1 cellular context compared by ENCODE assay signal in genomic region chr1:234478481-234479309, GRCh38.
TF ChIP-seq lines count a peak whose summit lies in the region.

A gene with protein sequence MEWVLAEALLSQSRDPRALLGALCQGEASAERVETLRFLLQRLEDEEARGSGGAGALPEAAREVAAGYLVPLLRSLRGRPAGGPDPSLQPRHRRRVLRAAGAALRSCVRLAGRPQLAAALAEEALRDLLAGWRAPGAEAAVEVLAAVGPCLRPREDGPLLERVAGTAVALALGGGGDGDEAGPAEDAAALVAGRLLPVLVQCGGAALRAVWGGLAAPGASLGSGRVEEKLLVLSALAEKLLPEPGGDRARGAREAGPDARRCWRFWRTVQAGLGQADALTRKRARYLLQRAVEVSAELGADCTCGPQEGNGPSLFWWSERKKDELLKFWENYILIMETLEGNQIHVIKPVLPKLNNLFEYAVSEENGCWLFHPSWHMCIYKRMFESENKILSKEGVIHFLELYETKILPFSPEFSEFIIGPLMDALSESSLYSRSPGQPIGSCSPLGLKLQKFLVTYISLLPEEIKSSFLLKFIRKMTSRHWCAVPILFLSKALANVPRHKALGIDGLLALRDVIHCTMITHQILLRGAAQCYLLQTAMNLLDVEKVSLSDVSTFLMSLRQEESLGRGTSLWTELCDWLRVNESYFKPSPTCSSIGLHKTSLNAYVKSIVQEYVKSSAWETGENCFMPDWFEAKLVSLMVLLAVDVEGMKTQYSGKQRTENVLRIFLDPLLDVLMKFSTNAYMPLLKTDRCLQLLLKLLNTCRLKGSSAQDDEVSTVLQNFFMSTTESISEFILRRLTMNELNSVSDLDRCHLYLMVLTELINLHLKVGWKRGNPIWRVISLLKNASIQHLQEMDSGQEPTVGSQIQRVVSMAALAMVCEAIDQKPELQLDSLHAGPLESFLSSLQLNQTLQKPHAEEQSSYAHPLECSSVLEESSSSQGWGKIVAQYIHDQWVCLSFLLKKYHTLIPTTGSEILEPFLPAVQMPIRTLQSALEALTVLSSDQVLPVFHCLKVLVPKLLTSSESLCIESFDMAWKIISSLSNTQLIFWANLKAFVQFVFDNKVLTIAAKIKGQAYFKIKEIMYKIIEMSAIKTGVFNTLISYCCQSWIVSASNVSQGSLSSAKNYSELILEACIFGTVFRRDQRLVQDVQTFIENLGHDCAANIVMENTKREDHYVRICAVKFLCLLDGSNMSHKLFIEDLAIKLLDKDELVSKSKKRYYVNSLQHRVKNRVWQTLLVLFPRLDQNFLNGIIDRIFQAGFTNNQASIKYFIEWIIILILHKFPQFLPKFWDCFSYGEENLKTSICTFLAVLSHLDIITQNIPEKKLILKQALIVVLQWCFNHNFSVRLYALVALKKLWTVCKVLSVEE (N-terminal part only) (minus strand): TSS chr1:234479179. CDS start chr1:234479103, 76 bp downstream.

TF ChIP-seq in GM12878, 131 proteins besides CTCF, POLR2A, EP300 and RAD21 (continued from another document):
- TF ChIP-seq, protein P1, sequence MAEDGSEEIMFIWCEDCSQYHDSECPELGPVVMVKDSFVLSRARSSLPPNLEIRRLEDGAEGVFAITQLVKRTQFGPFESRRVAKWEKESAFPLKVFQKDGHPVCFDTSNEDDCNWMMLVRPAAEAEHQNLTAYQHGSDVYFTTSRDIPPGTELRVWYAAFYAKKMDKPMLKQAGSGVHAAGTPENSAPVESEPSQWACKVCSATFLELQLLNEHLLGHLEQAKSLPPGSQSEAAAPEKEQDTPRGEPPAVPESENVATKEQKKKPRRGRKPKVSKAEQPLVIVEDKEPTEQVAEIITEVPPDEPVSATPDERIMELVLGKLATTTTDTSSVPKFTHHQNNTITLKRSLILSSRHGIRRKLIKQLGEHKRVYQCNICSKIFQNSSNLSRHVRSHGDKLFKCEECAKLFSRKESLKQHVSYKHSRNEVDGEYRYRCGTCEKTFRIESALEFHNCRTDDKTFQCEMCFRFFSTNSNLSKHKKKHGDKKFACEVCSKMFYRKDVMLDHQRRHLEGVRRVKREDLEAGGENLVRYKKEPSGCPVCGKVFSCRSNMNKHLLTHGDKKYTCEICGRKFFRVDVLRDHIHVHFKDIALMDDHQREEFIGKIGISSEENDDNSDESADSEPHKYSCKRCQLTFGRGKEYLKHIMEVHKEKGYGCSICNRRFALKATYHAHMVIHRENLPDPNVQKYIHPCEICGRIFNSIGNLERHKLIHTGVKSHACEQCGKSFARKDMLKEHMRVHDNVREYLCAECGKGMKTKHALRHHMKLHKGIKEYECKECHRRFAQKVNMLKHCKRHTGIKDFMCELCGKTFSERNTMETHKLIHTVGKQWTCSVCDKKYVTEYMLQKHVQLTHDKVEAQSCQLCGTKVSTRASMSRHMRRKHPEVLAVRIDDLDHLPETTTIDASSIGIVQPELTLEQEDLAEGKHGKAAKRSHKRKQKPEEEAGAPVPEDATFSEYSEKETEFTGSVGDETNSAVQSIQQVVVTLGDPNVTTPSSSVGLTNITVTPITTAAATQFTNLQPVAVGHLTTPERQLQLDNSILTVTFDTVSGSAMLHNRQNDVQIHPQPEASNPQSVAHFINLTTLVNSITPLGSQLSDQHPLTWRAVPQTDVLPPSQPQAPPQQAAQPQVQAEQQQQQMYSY (CRISPR knock-in tag; IDR thresholded peaks at IDR 0.05): no peak
- TF ChIP-seq MAX (IDR thresholded peaks at IDR 0.05; ENCODE audit: low read depth, low read length): peak; percentile 65
- TF ChIP-seq MXI1 (IDR thresholded peaks at IDR 0.05; ENCODE audit: low read depth, low read length): peak; percentile 58; the same call in 1 of the 2 replicates
- peak; percentile 65 for TF ChIP-seq KLF5 (IDR thresholded peaks at IDR 0.05; ENCODE audit: partially characterized antibody)
- TF ChIP-seq E2F4 (IDR thresholded peaks at IDR 0.05; ENCODE audit: low read depth, low read length): 0 out of 2 replicates have a peak, but pooled peaks have one; percentile 16
- no peak for TF ChIP-seq NBN (IDR thresholded peaks at IDR 0.05)
- TF ChIP-seq BHLHE40 (IDR thresholded peaks at IDR 0.05; ENCODE audit: borderline replicate concordance in 1 of 2, low read depth in 2 of 2, low read length in 1 of 2): peak; percentile 5 to 95; a peak in 2 of 4 replicates
- peak; percentile 53; the same call in 1 of the 2 replicates for TF ChIP-seq POLR2AphosphoS5 (IDR thresholded peaks at IDR 0.05; ENCODE audit: low read length)
- no peak for TF ChIP-seq CUX1 (IDR thresholded peaks at IDR 0.05; ENCODE audit: insufficient replicate concordance, low read depth, low read length)
- 0 out of 2 replicates have a peak, but pooled peaks have one; percentile 39 for TF ChIP-seq NR2F1 (conservative IDR thresholded peaks at IDR 0.05)
- TF ChIP-seq YY1 (IDR thresholded peaks at IDR 0.05; ENCODE audit: low read depth, low read length): peak; percentile 48
- TF ChIP-seq, protein P2, sequence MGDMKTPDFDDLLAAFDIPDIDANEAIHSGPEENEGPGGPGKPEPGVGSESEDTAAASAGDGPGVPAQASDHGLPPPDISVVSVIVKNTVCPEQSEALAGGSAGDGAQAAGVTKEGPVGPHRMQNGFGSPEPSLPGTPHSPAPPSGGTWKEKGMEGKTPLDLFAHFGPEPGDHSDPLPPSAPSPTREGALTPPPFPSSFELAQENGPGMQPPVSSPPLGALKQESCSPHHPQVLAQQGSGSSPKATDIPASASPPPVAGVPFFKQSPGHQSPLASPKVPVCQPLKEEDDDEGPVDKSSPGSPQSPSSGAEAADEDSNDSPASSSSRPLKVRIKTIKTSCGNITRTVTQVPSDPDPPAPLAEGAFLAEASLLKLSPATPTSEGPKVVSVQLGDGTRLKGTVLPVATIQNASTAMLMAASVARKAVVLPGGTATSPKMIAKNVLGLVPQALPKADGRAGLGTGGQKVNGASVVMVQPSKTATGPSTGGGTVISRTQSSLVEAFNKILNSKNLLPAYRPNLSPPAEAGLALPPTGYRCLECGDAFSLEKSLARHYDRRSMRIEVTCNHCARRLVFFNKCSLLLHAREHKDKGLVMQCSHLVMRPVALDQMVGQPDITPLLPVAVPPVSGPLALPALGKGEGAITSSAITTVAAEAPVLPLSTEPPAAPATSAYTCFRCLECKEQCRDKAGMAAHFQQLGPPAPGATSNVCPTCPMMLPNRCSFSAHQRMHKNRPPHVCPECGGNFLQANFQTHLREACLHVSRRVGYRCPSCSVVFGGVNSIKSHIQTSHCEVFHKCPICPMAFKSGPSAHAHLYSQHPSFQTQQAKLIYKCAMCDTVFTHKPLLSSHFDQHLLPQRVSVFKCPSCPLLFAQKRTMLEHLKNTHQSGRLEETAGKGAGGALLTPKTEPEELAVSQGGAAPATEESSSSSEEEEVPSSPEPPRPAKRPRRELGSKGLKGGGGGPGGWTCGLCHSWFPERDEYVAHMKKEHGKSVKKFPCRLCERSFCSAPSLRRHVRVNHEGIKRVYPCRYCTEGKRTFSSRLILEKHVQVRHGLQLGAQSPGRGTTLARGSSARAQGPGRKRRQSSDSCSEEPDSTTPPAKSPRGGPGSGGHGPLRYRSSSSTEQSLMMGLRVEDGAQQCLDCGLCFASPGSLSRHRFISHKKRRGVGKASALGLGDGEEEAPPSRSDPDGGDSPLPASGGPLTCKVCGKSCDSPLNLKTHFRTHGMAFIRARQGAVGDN (IDR thresholded peaks at IDR 0.05): peak; percentile 46
- peak in 1 of 2 experiments; percentile 48; a peak in 1 of 4 replicates for TF ChIP-seq SRF (IDR thresholded peaks at IDR 0.05; ENCODE audit: low read depth in 2 of 2, low read length in 2 of 2)
- TF ChIP-seq MYC (IDR thresholded peaks at IDR 0.05; ENCODE audit: insufficient read depth, insufficient read length, insufficient replicate concordance, low read length, severe bottlenecking): peak; percentile 37
- no peak for TF ChIP-seq BCL11A (IDR thresholded peaks at IDR 0.05; ENCODE audit: low read depth, low read length)
- TF ChIP-seq SMARCA5 (IDR thresholded peaks at IDR 0.05): peak; percentile 62; the same call in 1 of the 2 replicates
- TF ChIP-seq BCL3 (IDR thresholded peaks at IDR 0.05; ENCODE audit: borderline replicate concordance, insufficient read depth, low read depth, low read length, poor library complexity, severe bottlenecking): peak; percentile 11
- peak; percentile 77 for TF ChIP-seq GATAD2B (conservative IDR thresholded peaks at IDR 0.05; ENCODE audit: low read depth)
- no peak for TF ChIP-seq MEF2B (IDR thresholded peaks at IDR 0.05; ENCODE audit: partially characterized antibody, poor library complexity, severe bottlenecking)
- TF ChIP-seq, protein P3, sequence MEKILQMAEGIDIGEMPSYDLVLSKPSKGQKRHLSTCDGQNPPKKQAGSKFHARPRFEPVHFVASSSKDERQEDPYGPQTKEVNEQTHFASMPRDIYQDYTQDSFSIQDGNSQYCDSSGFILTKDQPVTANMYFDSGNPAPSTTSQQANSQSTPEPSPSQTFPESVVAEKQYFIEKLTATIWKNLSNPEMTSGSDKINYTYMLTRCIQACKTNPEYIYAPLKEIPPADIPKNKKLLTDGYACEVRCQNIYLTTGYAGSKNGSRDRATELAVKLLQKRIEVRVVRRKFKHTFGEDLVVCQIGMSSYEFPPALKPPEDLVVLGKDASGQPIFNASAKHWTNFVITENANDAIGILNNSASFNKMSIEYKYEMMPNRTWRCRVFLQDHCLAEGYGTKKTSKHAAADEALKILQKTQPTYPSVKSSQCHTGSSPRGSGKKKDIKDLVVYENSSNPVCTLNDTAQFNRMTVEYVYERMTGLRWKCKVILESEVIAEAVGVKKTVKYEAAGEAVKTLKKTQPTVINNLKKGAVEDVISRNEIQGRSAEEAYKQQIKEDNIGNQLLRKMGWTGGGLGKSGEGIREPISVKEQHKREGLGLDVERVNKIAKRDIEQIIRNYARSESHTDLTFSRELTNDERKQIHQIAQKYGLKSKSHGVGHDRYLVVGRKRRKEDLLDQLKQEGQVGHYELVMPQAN (conservative IDR thresholded peaks at IDR 0.05): 0 out of 2 replicates have a peak, but pooled peaks have one; percentile 51
- TF ChIP-seq EGR1 (IDR thresholded peaks at IDR 0.05; ENCODE audit: borderline replicate concordance in 1 of 2, low read depth in 2 of 2, low read length in 2 of 2): peak in 1 of 2 experiments; percentile 69; a peak in 2 of 3 replicates
- peak; percentile 66; the same call in 1 of the 2 replicates for TF ChIP-seq DPF2 (IDR thresholded peaks at IDR 0.05)
